17 cellular contexts compared by ENCODE assay signal in genomic region chr3:149186726-149187125, GRCh38. TPM values are rescaled to one million over a fixed set of nuclear protein-coding genes. Genes with fewer than 3 reads are reported as not detected.
DNase-seq lines count a peak whose midpoint lies in the region; ATAC-seq and TF ChIP-seq lines count a peak whose summit lies in the region.
"Had no signal": no experiment of that assay in that cellular context is flagged by ENCODE, and none has a peak within 500 bp of the region (broad histone marks: within the 10 kb centered on the region; RNA-seq: fewer than 3 reads in every experiment).

No MANE protein-coding gene starts in this region.

- H3K14ac ChIP-seq in neuronal stem cell (ENCODE audit: low read length): no peak overlapping the region

- TF ChIP-seq CTCF in GM23338 (conservative IDR thresholded peaks at IDR 0.05; ENCODE audit: low read depth in 2 of 2) (no peak), RWPE1 (conservative IDR thresholded peaks at IDR 0.05; ENCODE audit: low read depth) (no peak)
- TF ChIP-seq CTCF in CD4-positive, alpha-beta T cell (IDR thresholded peaks at IDR 0.05): no peak

- WGBS in neuronal stem cell (ENCODE audit: extremely low coverage in 2 of 2, insufficient read length in 2 of 2, insufficient replicate concordance in 1 of 2), 2 donors: no CpG with 5 or more reads among the region's 3 CpGs

- no peak overlapping the region for H3K4ac ChIP-seq in neuronal stem cell (ENCODE audit: low read length)

- H2BK12ac ChIP-seq in neuronal stem cell (ENCODE audit: low read length): no peak overlapping the region

- no peak overlapping the region for H3K4me3 Mint-ChIP-seq in GM23338
- no peak overlapping the region for H3K4me3 Mint-ChIP-seq in CD4-positive, alpha-beta T cell

- H3K4me3 ChIP-seq in GM23338: no peak overlapping the region
- peak overlapping the region in 1 of 2 donors; percentile 0 for H3K4me3 ChIP-seq in neuronal stem cell (ENCODE audit: low read length in 2 of 2)
- H3K4me3 ChIP-seq: MG63 had no signal

- no peak overlapping the region for H2BK120ac ChIP-seq in neuronal stem cell (ENCODE audit: low read depth, low read length)

- no peaks in the 10 kb centered on the region for H3K79me2 ChIP-seq in GM23338 (replicated peaks; ENCODE audit: insufficient read depth)

- no peaks in the 10 kb centered on the region for H3F3A ChIP-seq in GM23338 (replicated peaks; ENCODE audit: low read depth)

- H3K27ac ChIP-seq in GM23338 (ENCODE audit: low read depth): no peak overlapping the region
- H3K27ac ChIP-seq in layer of hippocampus (ENCODE audit: low read depth, low read length): peak overlapping the region; percentile 13
- no peak overlapping the region for H3K27ac ChIP-seq in neuronal stem cell (replicated peaks; ENCODE audit: low read length)
- no peak overlapping the region for H3K27ac ChIP-seq in RWPE1
- no peak overlapping the region for H3K27ac ChIP-seq in CD4-positive, alpha-beta T cell (ENCODE audit: low read depth, low read length)
- H3K27ac ChIP-seq: C4-2B had no signal

- H3K9me3 ChIP-seq in neuronal stem cell (replicated peaks in 1 of 2; ENCODE audit: control insufficient read depth in 2 of 2, insufficient read depth in 1 of 2, low read depth in 1 of 2, low read length in 2 of 2): peaks cover 0 to 3% of the 10 kb centered on the region in 2 donors
- H3K9me3 ChIP-seq in CD4-positive, alpha-beta T cell (ENCODE audit: control insufficient read depth, low read length): no peaks in the 10 kb centered on the region
- H3K9me3 ChIP-seq: MG63, SK-N-SH had no signal

- H3K27ac Mint-ChIP-seq in GM23338: peak overlapping the region; percentile 12; the same call in 1 of the 2 replicates
- no peak overlapping the region for H3K27ac Mint-ChIP-seq in CD4-positive, alpha-beta T cell

- peak; percentile 57 for DNase-seq in GM23338 (ENCODE audit: low spot score)
- DNase-seq in RPMI7951 (ENCODE audit: low read depth): peak; percentile 41
- no peak for DNase-seq in neuronal stem cell (ENCODE audit: low spot score)
- DNase-seq in RWPE1 (ENCODE audit: low spot score): no peak
- no peak for DNase-seq in AG08396 (ENCODE audit: low spot score)
- DNase-seq in CD4-positive, alpha-beta T cell: no peak
- DNase-seq: DMS 273 treated with DMSO at 0.1 percent for 48 hours, DND-41, MG63, NCI-H1048, NCI-H1436, NCI-H1930, NCI-H526, SHP77, SK-N-SH had no signal

- peaks cover 29% of the 10 kb centered on the region for H3K36me3 Mint-ChIP-seq in GM23338 (ENCODE audit: low read depth)
- no peaks in the 10 kb centered on the region for H3K36me3 Mint-ChIP-seq in CD4-positive, alpha-beta T cell (ENCODE audit: low read depth)

- H3K4me1 ChIP-seq in GM23338 (ENCODE audit: insufficient read depth) (peaks cover 33% of the 10 kb centered on the region), neuronal stem cell (ENCODE audit: control insufficient read depth in 2 of 2, insufficient read depth in 1 of 2, low read depth in 1 of 2, low read length in 2 of 2) (peaks cover 0 to 34% of the 10 kb centered on the region in 2 donors)

- H3K36me3 ChIP-seq in GM23338 (ENCODE audit: insufficient read depth) (no peaks in the 10 kb centered on the region), neuronal stem cell (replicated peaks in 1 of 2; ENCODE audit: control insufficient read depth in 2 of 2, insufficient read depth in 2 of 2, low read length in 2 of 2) (no peaks in the 10 kb centered on the region)
- H3K36me3 ChIP-seq: MG63 had no signal

- H3K9ac ChIP-seq in neuronal stem cell (ENCODE audit: low read depth, low read length, poor library complexity): no peak overlapping the region
- H3K9ac ChIP-seq: SK-N-SH had no signal

- no peaks in the 10 kb centered on the region for H4K20me1 ChIP-seq in GM23338 (replicated peaks; ENCODE audit: insufficient read depth)

- H3K4me2 ChIP-seq in GM23338: no peak overlapping the region
- no peak overlapping the region for H3K4me2 ChIP-seq in neuronal stem cell (ENCODE audit: insufficient read depth, low read length, poor library complexity, severe bottlenecking)
- H3K4me2 ChIP-seq: SK-N-SH had no signal

- H3K9me2 ChIP-seq in GM23338 (ENCODE audit: insufficient read depth): 0 out of 2 replicates have a peak, but pooled peaks cover 3% of the 10 kb centered on the region
- H3K9me2 ChIP-seq: SK-N-SH had no signal

- peaks cover 7% of the 10 kb centered on the region for H3K9me3 Mint-ChIP-seq in GM23338
- H3K9me3 Mint-ChIP-seq in CD4-positive, alpha-beta T cell: no peaks in the 10 kb centered on the region

- H4K8ac ChIP-seq in neuronal stem cell (ENCODE audit: low read depth, low read length): no peak overlapping the region

- H2AFZ ChIP-seq in GM23338 (no peak overlapping the region), neuronal stem cell (ENCODE audit: low read length) (peak overlapping the region; percentile 53)

- no peak overlapping the region for H2BK15ac ChIP-seq in neuronal stem cell (ENCODE audit: low read length)

- peak; percentile 59 for ATAC-seq in GM23338
- ATAC-seq in CD4-positive, alpha-beta T cell (ENCODE audit: poor library complexity): no peak

- no peak overlapping the region for H2AK5ac ChIP-seq in neuronal stem cell (ENCODE audit: low read depth, low read length)

- intact Hi-C loops in CD4-positive, alpha-beta T cell (cut with DNase I, micrococcal nuclease): no loop called here

- peaks cover 36% of the 10 kb centered on the region for H3K4me1 Mint-ChIP-seq in GM23338
- no peaks in the 10 kb centered on the region for H3K4me1 Mint-ChIP-seq in CD4-positive, alpha-beta T cell (ENCODE audit: low read depth)

- no peak overlapping the region for H3K18ac ChIP-seq in neuronal stem cell (ENCODE audit: low read length)

- no peak overlapping the region for H2BK5ac ChIP-seq in neuronal stem cell (ENCODE audit: low read length)

- no peak overlapping the region for H3K23ac ChIP-seq in neuronal stem cell (ENCODE audit: low read depth, low read length, poor library complexity)

- no peak overlapping the region for H4K91ac ChIP-seq in neuronal stem cell (ENCODE audit: low read depth, low read length, poor library complexity)

- CTCF ChIA-PET in RWPE1 (lab: Yijun Ruan, JAX): no interaction called here
- CTCF ChIA-PET in CD4-positive, alpha-beta T cell (lab: Charles Lee): no interaction called here

- H3K27me3 ChIP-seq in GM23338 (ENCODE audit: insufficient read depth): no peaks in the 10 kb centered on the region
- H3K27me3 ChIP-seq in layer of hippocampus (ENCODE audit: control insufficient read depth, insufficient read depth, low read length): no peaks in the 10 kb centered on the region
- no peaks in the 10 kb centered on the region for H3K27me3 ChIP-seq in neuronal stem cell (ENCODE audit: control insufficient read depth in 3 of 3, insufficient read depth in 3 of 3, low read depth in 1 of 3, low read length in 3 of 3)
- H3K27me3 ChIP-seq in CD4-positive, alpha-beta T cell (ENCODE audit: control insufficient read depth, insufficient read depth, low read length): no peaks in the 10 kb centered on the region
- H3K27me3 ChIP-seq: MG63 had no signal

- peaks cover 4% of the 10 kb centered on the region for H3K27me3 Mint-ChIP-seq in GM23338 (ENCODE audit: insufficient read depth, low read depth, poor library complexity)
- peaks cover 5% of the 10 kb centered on the region for H3K27me3 Mint-ChIP-seq in CD4-positive, alpha-beta T cell

- H3K79me1 ChIP-seq in neuronal stem cell (ENCODE audit: low read depth, low read length): no peaks in the 10 kb centered on the region

- POLR2A ChIA-PET in RWPE1 (lab: Yijun Ruan, JAX; ENCODE audit: low non-redundant PET): no interaction called here
- POLR2A ChIA-PET in CD4-positive, alpha-beta T cell (lab: Charles Lee): no interaction called here

TF ChIP-seq in GM23338, 12 proteins besides CTCF, POLR2A, EP300 and RAD21 (continues in another document):
- TF ChIP-seq EZH2phosphoT487 (IDR thresholded peaks at IDR 0.05; ENCODE audit: unreplicated experiment): no peak

RNA-seq across cellular contexts. Expression of gene CP, which starts 34.9 kb away (rescaled TPM):
- total RNA-seq in GM23338 (2014; rRNA removed; shearing (Covaris generic)): 2.8 and 3.3 TPM in 2 replicates
- polyA plus RNA-seq in GM23338 (2016; fragmentation: Nextera tagmentation; extraction: Ambion mirVana): 2.3 and 3.6 TPM in 2 replicates
- total RNA-seq in RPMI7951 (2014; rRNA removed; shearing (Covaris generic)): 0.39 TPM in 1 of 2 replicates, not detected in the other
- polyA plus RNA-seq in neuronal stem cell (2013, experiment 1 of 2): 0.64 TPM
- polyA plus RNA-seq in neuronal stem cell (2013, experiment 2 of 2): 0.69 TPM
- total RNA-seq in CD4-positive, alpha-beta T cell: not detected
- polyA plus RNA-seq: SK-N-SH had no signal

RNA-seq across cellular contexts. Expression of gene HPS3, which starts 57.3 kb away (rescaled TPM):
- 61.9 and 66.8 TPM in 2 replicates for total RNA-seq in GM23338 (2014; rRNA removed; shearing (Covaris generic))
- polyA plus RNA-seq in GM23338 (2016; fragmentation: Nextera tagmentation; extraction: Ambion mirVana): 40.9 and 41.7 TPM in 2 replicates
- 40.5 and 50.3 TPM in 2 replicates for total RNA-seq in RPMI7951 (2014; rRNA removed; shearing (Covaris generic))
- 11.6 TPM for polyA plus RNA-seq in neuronal stem cell (2013, experiment 1 of 2)
- 12.2 TPM for polyA plus RNA-seq in neuronal stem cell (2013, experiment 2 of 2)
- total RNA-seq in CD4-positive, alpha-beta T cell: 1 to 10 TPM; 5.5 TPM

Comparison
In these comparisons a context has a peak if more than half of its experiments do, and no peak if none do; other contexts are left out.
1. DNase-seq: peak in GM23338 (single experiment) and RPMI7951 (single experiment); none in neuronal stem cell (single experiment), RWPE1 (single experiment), AG08396 (single experiment) and CD4-positive, alpha-beta T cell (0 of 10).